17 cellular contexts compared by ENCODE assay signal in the genomic region with DNA sequence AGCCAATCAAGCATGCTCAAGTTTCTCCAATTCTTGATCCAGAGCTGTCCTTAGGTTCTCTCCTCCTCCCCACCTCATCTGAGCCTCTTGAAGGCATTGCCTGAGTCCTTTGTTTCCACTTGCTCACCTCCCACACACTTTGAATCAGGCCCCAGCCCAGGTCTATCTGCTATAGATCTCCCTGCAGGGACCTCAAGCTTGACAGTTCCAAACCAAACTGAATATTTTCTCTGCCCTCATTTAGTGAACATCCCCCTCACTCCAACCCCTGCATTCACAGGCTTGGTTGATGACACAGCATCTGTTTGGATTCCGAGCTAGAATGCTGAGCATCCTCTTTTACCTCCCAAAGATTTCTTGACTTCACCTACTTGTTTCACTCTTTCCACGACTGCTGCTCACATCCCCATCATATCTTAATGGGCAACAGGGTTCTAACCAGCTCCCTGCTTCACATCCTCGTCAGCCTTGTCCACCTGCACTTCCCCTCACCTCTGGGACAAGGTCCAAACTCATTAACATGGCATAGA.
A peak's percentile ranks its signal among the peaks of the same experiment; 100 is the strongest.
DNase-seq lines count a peak whose midpoint lies in the region; FAIRE-seq and TF ChIP-seq lines count a peak whose summit lies in the region.
"Had no signal": no experiment of that assay in that cellular context is flagged by ENCODE, and none has a peak within 500 bp of the region (broad histone marks: within the 10 kb centered on the region; RNA-seq: fewer than 3 reads in every experiment).

No MANE protein-coding gene starts in this region.

- H3K4me3 ChIP-seq in breast epithelium (no peak overlapping the region), mammary epithelial cell (replicated peaks in 1 of 3; ENCODE audit: insufficient read depth in 1 of 3, low read depth in 2 of 3, low read length in 3 of 3) (no peak overlapping the region), mesenchymal stem cell (ENCODE audit: insufficient read depth in 1 of 2, low read depth in 1 of 2, low read length in 2 of 2) (no peak overlapping the region), small intestine (ENCODE audit: low read depth in 1 of 2, low read length in 2 of 2) (no peak overlapping the region), vagina (no peak overlapping the region)
- H3K4me3 ChIP-seq: BLaER1 treated with 17β-estradiol and CSF1 and Interleukin-3, amounts not matched to agents 10 nM and 100 nM had no signal

- no peaks in the 10 kb centered on the region for H3K79me1 ChIP-seq in mesenchymal stem cell (replicated peaks; ENCODE audit: low read length, poor library complexity, severe bottlenecking)

- BruUV-seq in MCF 10A (replicated peaks; lab: Mats Ljungman, UMichigan) (no TSS peak), mammary epithelial cell (replicated peaks; lab: Mats Ljungman, UMichigan) (no TSS peak)

- POLR2A ChIA-PET in MCF 10A (lab: Yijun Ruan, JAX) = interaction anchor here (0.6 kb wide), 1 partner anchor 71 kb away, joined by 3 read pairs; no protein-coding TSS in a partner anchor

- H4K8ac ChIP-seq in mesenchymal stem cell (ENCODE audit: low read length) = no peak overlapping the region

- H2BK5ac ChIP-seq in mesenchymal stem cell (ENCODE audit: low read depth, low read length, poor library complexity, severe bottlenecking) = no peak overlapping the region

- no peaks in the 10 kb centered on the region for H3K79me2 ChIP-seq in mammary epithelial cell (ENCODE audit: insufficient read depth, low read length)

- H3K14ac ChIP-seq in mesenchymal stem cell (ENCODE audit: low read length in 2 of 2) = no peak overlapping the region

- FAIRE-seq in small intestine (lab: Jason Lieb, UNC) = no peak

- intact Hi-C loops in MCF 10A (cut with micrococcal nuclease) (no loop called here), breast epithelium (cut with DNase I; ENCODE audit: low total_unique reads) (no loop called here), mammary epithelial cell (cut with micrococcal nuclease) (loop anchor here (5.0 kb wide), 1 partner anchor 111 kb away; no protein-coding TSS in a partner anchor), vagina (cut with DNase I) (no loop called here)

- CTCF ChIA-PET in MCF 10A (lab: Yijun Ruan, JAX) (interaction anchor here (0.7 to 1.5 kb wide), 3 partner anchors 128 to 151 kb away, joined by 3 to 6 read pairs (median 4); no protein-coding TSS in a partner anchor), mammary epithelial cell (lab: Charles Lee; ENCODE audit: low non-redundant PET) (interaction anchor here (0.5 to 0.6 kb wide), 2 partner anchors 535 to 607 kb away, joined by 3 to 6 read pairs; no protein-coding TSS in a partner anchor)

- H2BK15ac ChIP-seq in mesenchymal stem cell (ENCODE audit: low read depth, poor library complexity, severe bottlenecking) = no peak overlapping the region

- H3K27ac ChIP-seq in breast epithelium (no peak overlapping the region), mammary epithelial cell (ENCODE audit: insufficient read depth, low read depth, low read length) (no peak overlapping the region), mesenchymal stem cell (ENCODE audit: low read length, poor library complexity, severe bottlenecking) (no peak overlapping the region), small intestine (ENCODE audit: low read depth in 1 of 2, low read length in 1 of 2) (no peak overlapping the region), vagina (no peak overlapping the region)
- H3K27ac ChIP-seq: BLaER1 treated with 17β-estradiol and CSF1 and Interleukin-3, amounts not matched to agents 10 nM and 100 nM had no signal

- no peaks in the 10 kb centered on the region for H3K9me3 ChIP-seq in breast epithelium
- H3K9me3 ChIP-seq in mammary epithelial cell (replicated peaks; ENCODE audit: insufficient read depth, low read length) = no peaks in the 10 kb centered on the region
- no peaks in the 10 kb centered on the region for H3K9me3 ChIP-seq in mesenchymal stem cell (ENCODE audit: control insufficient read depth, low read length)
- H3K9me3 ChIP-seq in small intestine (ENCODE audit: control insufficient read depth, low read depth) = no peaks in the 10 kb centered on the region
- H3K9me3 ChIP-seq in vagina = no peaks in the 10 kb centered on the region
- H3K9me3 ChIP-seq: BLaER1 treated with 17β-estradiol and CSF1 and Interleukin-3, amounts not matched to agents 10 nM and 100 nM had no signal

- no peak overlapping the region for H3K4ac ChIP-seq in mesenchymal stem cell (ENCODE audit: low read depth in 1 of 2, low read length in 2 of 2)

- peaks cover 4% of the 10 kb centered on the region for H3K36me3 Mint-ChIP-seq in MCF 10A (ENCODE audit: insufficient read depth, unreplicated experiment)
- H3K36me3 Mint-ChIP-seq: CD8-positive, alpha-beta T cell had no signal

- H3K4me3 Mint-ChIP-seq in MCF 10A (ENCODE audit: unreplicated experiment) = no peak overlapping the region
- H3K4me3 Mint-ChIP-seq: B cell; CD8-positive, alpha-beta T cell had no signal

- H3K4me1 ChIP-seq in breast epithelium (no peaks in the 10 kb centered on the region), mammary epithelial cell (ENCODE audit: insufficient read depth, low read length) (peaks cover 38% of the 10 kb centered on the region), mesenchymal stem cell (ENCODE audit: control insufficient read depth, insufficient read depth, low read depth, low read length) (peaks cover 8% of the 10 kb centered on the region), small intestine (ENCODE audit: control insufficient read depth in 2 of 2, insufficient read depth in 1 of 2, low read depth in 1 of 2, low read length in 1 of 2) (peaks cover 0 to 8% of the 10 kb centered on the region in 2 donors), vagina (no peaks in the 10 kb centered on the region)
- H3K4me1 ChIP-seq: BLaER1 treated with 17β-estradiol and CSF1 and Interleukin-3, amounts not matched to agents 10 nM and 100 nM had no signal

- H4K91ac ChIP-seq in mesenchymal stem cell (ENCODE audit: low read length) = no peak overlapping the region

- H3K36me3 ChIP-seq in breast epithelium (no peaks in the 10 kb centered on the region), mammary epithelial cell (ENCODE audit: insufficient read depth, low read length) (no peaks in the 10 kb centered on the region), mesenchymal stem cell (ENCODE audit: control insufficient read depth in 1 of 2, insufficient read depth in 2 of 2, low read depth in 1 of 2, low read length in 2 of 2) (no peaks in the 10 kb centered on the region), small intestine (ENCODE audit: control insufficient read depth in 2 of 2, insufficient read depth in 2 of 2, low read length in 2 of 2) (no peaks in the 10 kb centered on the region), vagina (no peaks in the 10 kb centered on the region)
- H3K36me3 ChIP-seq: BLaER1 treated with 17β-estradiol and CSF1 and Interleukin-3, amounts not matched to agents 10 nM and 100 nM had no signal

- in situ Hi-C loops in mammary epithelial cell (cut with MboI; ENCODE audit: low sequenced_read_pairs in 2 of 2) = no loop called here

- DNase-seq in MCF 10A (ENCODE audit: unreplicated experiment) = no peak
- DNase-seq in breast epithelium (ENCODE audit: low spot score in 2 of 2) = no peak
- DNase-seq in mammary epithelial cell = no peak
- DNase-seq in mesenchymal stem cell = no peak
- peak; percentile 42 for DNase-seq in small intestine
- DNase-seq in activated CD4-positive, alpha-beta T cell treated with anti-CD3 and anti-CD28 coated beads, Interleukin-2, amount 50 U/mL, for 1 hour = no peak
- no peak for DNase-seq in activated gamma-delta T cell (lab: John Stamatoyannopoulos, UW)
- no peak for DNase-seq in vagina (ENCODE audit: extremely low spot score in 2 of 2)
- DNase-seq: 8988T; Calu3; CD8-positive, alpha-beta T cell; DMS79 treated with DMSO at 0.1 percent for 48 hours; GF-D8; GOT3; H7 had no signal

- no peaks in the 10 kb centered on the region for H3K27me3 Mint-ChIP-seq in MCF 10A (ENCODE audit: insufficient read depth, unreplicated experiment)
- H3K27me3 Mint-ChIP-seq: B cell had no signal

- TF ChIP-seq POLR2A in breast epithelium (IDR thresholded peaks at IDR 0.05) (no peak), vagina (IDR thresholded peaks at IDR 0.05) (no peak)

- H3K9ac ChIP-seq in mammary epithelial cell (ENCODE audit: insufficient read depth, low read length) (no peak overlapping the region), mesenchymal stem cell (ENCODE audit: low read length) (no peak overlapping the region)
- H3K9ac ChIP-seq: BLaER1 treated with 17β-estradiol and CSF1 and Interleukin-3, amounts not matched to agents 10 nM and 100 nM had no signal

- no peak overlapping the region for H2BK120ac ChIP-seq in mesenchymal stem cell (ENCODE audit: low read depth, low read length)

- TF ChIP-seq CTCF in MCF 10A (IDR thresholded peaks at IDR 0.05; ENCODE audit: unreplicated experiment) (no peak), breast epithelium (IDR thresholded peaks at IDR 0.05) (no peak), mammary epithelial cell (conservative IDR thresholded peaks at IDR 0.05 in 1 of 2, IDR thresholded peaks at IDR 0.05 in 1 of 2; ENCODE audit: extremely low read depth in 1 of 2, insufficient read depth in 1 of 2, low read depth in 1 of 2, low read length in 2 of 2) (no peak), vagina (IDR thresholded peaks at IDR 0.05) (no peak)

- no peak overlapping the region for H3K18ac ChIP-seq in mesenchymal stem cell (ENCODE audit: low read depth in 1 of 2, low read length in 2 of 2)

- H3K4me2 ChIP-seq in mammary epithelial cell (ENCODE audit: insufficient read depth, low read depth, low read length) (no peak overlapping the region), mesenchymal stem cell (ENCODE audit: low read length, poor library complexity, severe bottlenecking) (no peak overlapping the region)
- H3K4me2 ChIP-seq: BLaER1 treated with 17β-estradiol and CSF1 and Interleukin-3, amounts not matched to agents 10 nM and 100 nM had no signal

- H3K27me3 ChIP-seq in breast epithelium = no peaks in the 10 kb centered on the region
- no peaks in the 10 kb centered on the region for H3K27me3 ChIP-seq in mammary epithelial cell (ENCODE audit: insufficient read depth, low read length)
- peaks cover 0 to 8% of the 10 kb centered on the region in 2 experiments for H3K27me3 ChIP-seq in mesenchymal stem cell (ENCODE audit: control insufficient read depth in 1 of 2, insufficient read depth in 1 of 2, low read length in 2 of 2)
- H3K27me3 ChIP-seq in small intestine (ENCODE audit: control insufficient read depth in 2 of 2, insufficient read depth in 2 of 2, low read length in 2 of 2) = no peaks in the 10 kb centered on the region
- H3K27me3 ChIP-seq in vagina = no peaks in the 10 kb centered on the region
- H3K27me3 ChIP-seq: BLaER1 treated with 17β-estradiol and CSF1 and Interleukin-3, amounts not matched to agents 10 nM and 100 nM had no signal

- 66% methylated on average over 3 of the region's 3 CpGs for WGBS in mammary epithelial cell (ENCODE audit: low coverage, missing lambda C conversion rate)
- WGBS in mesenchymal stem cell = 81% methylated on average over 3 of the region's 3 CpGs
- WGBS in small intestine, 3 donors = 49 to 61% (median 56%) methylated on average over 3 of the region's 3 CpGs

- H3K4me1 Mint-ChIP-seq in MCF 10A (ENCODE audit: insufficient read depth, unreplicated experiment) = peaks cover 25% of the 10 kb centered on the region
- H3K4me1 Mint-ChIP-seq: B cell had no signal

- H4K20me1 ChIP-seq in mammary epithelial cell (ENCODE audit: insufficient read depth, low read length) = no peaks in the 10 kb centered on the region
- H4K20me1 ChIP-seq: BLaER1 treated with 17β-estradiol and CSF1 and Interleukin-3, amounts not matched to agents 10 nM and 100 nM had no signal

- dilution Hi-C loops in mammary epithelial cell (cut with HindIII; ENCODE audit: low sequenced_read_pairs) = no loop called here

- peak overlapping the region; percentile 90 for H3K27ac Mint-ChIP-seq in MCF 10A (ENCODE audit: low read depth, unreplicated experiment)
- H3K27ac Mint-ChIP-seq: B cell; CD8-positive, alpha-beta T cell had no signal

- H2AFZ ChIP-seq in mammary epithelial cell (ENCODE audit: low read depth, low read length) = peak overlapping the region; percentile 14
- H2AFZ ChIP-seq in mesenchymal stem cell (ENCODE audit: low read depth, low read length) = no peak overlapping the region

- no peaks in the 10 kb centered on the region for H3K9me3 Mint-ChIP-seq in MCF 10A (ENCODE audit: unreplicated experiment)
- H3K9me3 Mint-ChIP-seq: CD8-positive, alpha-beta T cell had no signal

- peak overlapping the region; percentile 18 to 25 for H2BK12ac ChIP-seq in mesenchymal stem cell (ENCODE audit: low read length in 2 of 2)

- no peak overlapping the region for H3K23ac ChIP-seq in mesenchymal stem cell (ENCODE audit: low read length in 2 of 2)

- H2AK5ac ChIP-seq in mesenchymal stem cell (ENCODE audit: low read length, severe bottlenecking) = peak overlapping the region; percentile 34
